ENCODE assay signal across 8 cellular contexts in the genomic region with DNA sequence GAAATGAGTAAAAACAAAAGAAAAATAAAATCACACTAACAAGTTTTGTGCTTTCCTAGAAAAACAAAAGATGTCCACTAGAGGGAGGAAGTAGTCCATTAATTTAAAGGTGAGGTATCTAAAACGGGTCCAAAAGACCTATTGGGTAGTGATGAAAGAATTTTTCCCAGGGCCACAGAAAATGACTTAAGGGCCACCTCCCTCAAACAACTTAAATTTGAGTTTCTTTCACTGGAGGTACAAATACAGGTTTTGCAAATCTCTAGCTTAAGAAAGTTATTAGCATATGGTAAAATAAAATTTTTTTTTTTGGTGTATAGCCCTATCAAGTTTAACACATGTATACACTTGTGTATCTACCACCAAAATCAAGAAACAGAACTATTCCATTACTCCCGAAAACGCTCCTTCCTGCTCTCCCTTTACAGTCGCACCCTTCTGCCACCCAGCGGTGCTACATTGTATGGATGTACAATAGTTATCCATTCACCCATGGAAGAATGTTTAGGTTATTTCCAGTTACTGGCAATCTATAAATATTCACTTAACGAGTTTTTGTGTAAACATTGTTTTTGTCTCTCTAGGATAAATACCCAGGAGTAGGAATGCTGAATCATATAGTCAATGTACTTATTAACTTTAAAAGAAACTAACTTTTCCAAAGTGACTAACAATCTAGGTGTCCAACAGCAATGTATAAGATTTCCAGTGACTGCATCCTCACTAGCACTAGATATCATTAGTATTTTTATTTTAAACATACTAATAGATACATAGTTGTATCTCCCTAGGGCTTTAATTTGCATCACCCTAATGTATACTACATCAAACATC. TPM values are rescaled to one million over a fixed set of nuclear protein-coding genes. Genes with fewer than 3 reads are reported as not detected.
DNase-seq lines count a peak whose midpoint lies in the region; ATAC-seq and TF ChIP-seq lines count a peak whose summit lies in the region.

No MANE protein-coding gene starts in this region.

- WGBS in prostate gland: 32% methylated on average over 6 of the region's 6 CpGs
- 12 to 49% methylated on average over 6 of the region's 6 CpGs for WGBS in sigmoid colon, 2 donors

- H3K4me3 ChIP-seq in GM06990 (replicated peaks; ENCODE audit: low read depth, low read length) (no peak overlapping the region), OCI-LY7 (ENCODE audit: low read depth, low read length, poor library complexity, severe bottlenecking) (no peak overlapping the region), prostate gland (no peak overlapping the region), sigmoid colon (no peak overlapping the region)

- ATAC-seq in HG02678 (IDR thresholded peaks at IDR 0.05; ENCODE audit: unreplicated experiment): peak; percentile 69
- peak; percentile 52 for ATAC-seq in esophagus mucosa
- ATAC-seq in HG02870 (IDR thresholded peaks at IDR 0.05; ENCODE audit: unreplicated experiment): no peak

- H3K4me1 ChIP-seq in OCI-LY7 (ENCODE audit: insufficient read depth, low read length, poor library complexity, severe bottlenecking): no peaks in the 10 kb centered on the region
- no peaks in the 10 kb centered on the region for H3K4me1 ChIP-seq in prostate gland (replicated peaks)
- no peaks in the 10 kb centered on the region for H3K4me1 ChIP-seq in sigmoid colon

- peaks cover 69% of the 10 kb centered on the region for H3K79me2 ChIP-seq in OCI-LY7 (ENCODE audit: insufficient read depth, low read depth, low read length)

- DNase-seq in AG09319 (ENCODE audit: extremely low read depth, low read depth): peak; percentile 20
- DNase-seq in GM06990 (ENCODE audit: extremely low read depth, insufficient read length): no peak
- DNase-seq in OCI-LY7 (ENCODE audit: low spot score): peak; percentile 33
- DNase-seq in prostate gland (ENCODE audit: low spot score): no peak
- DNase-seq in sigmoid colon: no peak

- H3K9me2 ChIP-seq in OCI-LY7 (ENCODE audit: insufficient read depth, low read length): no peaks in the 10 kb centered on the region

- no TSS peak for BruUV-seq in OCI-LY7 (replicated peaks; lab: Mats Ljungman, UMichigan)

- H3K27ac ChIP-seq in OCI-LY7 (ENCODE audit: low read depth, low read length, poor library complexity, severe bottlenecking) (no peak overlapping the region), prostate gland (no peak overlapping the region), sigmoid colon (no peak overlapping the region)

- peaks cover 15% of the 10 kb centered on the region; the same call in 1 of the 2 replicates for H4K20me1 ChIP-seq in OCI-LY7 (ENCODE audit: insufficient read depth, low read length)

- POLR2A ChIA-PET in OCI-LY7 (lab: Charles Lee): interaction anchor here (0.7 to 1.1 kb wide), 3 partner anchors 24 to 282 kb away, joined by 3 to 4 read pairs (median 3); no protein-coding TSS in a partner anchor

- intact Hi-C loops in OCI-LY7 (cut with micrococcal nuclease; ENCODE audit: unreplicated experiment) (loop anchor here (10.0 kb wide), 1 partner anchor 873 kb away; no protein-coding TSS in a partner anchor), prostate gland (cut with DNase I) (loop anchor here (10.0 kb wide), 1 partner anchor 1257 kb away; no protein-coding TSS in a partner anchor), sigmoid colon (cut with DNase I) (loop anchor here (5.0 kb wide), 1 partner anchor 1254 kb away; no protein-coding TSS in a partner anchor)

- H3K27me3 ChIP-seq in GM06990 (replicated peaks; ENCODE audit: control insufficient read depth, insufficient read depth, low read length): no peaks in the 10 kb centered on the region
- no peaks in the 10 kb centered on the region for H3K27me3 ChIP-seq in prostate gland (replicated peaks; ENCODE audit: insufficient read depth)
- H3K27me3 ChIP-seq in sigmoid colon: no peaks in the 10 kb centered on the region

- no peak for TF ChIP-seq POLR2A in prostate gland (IDR thresholded peaks at IDR 0.05)
- TF ChIP-seq POLR2A in sigmoid colon (IDR thresholded peaks at IDR 0.05): no peak

- no peaks in the 10 kb centered on the region for H3K9me3 ChIP-seq in OCI-LY7 (ENCODE audit: low read length)
- H3K9me3 ChIP-seq in prostate gland: no peaks in the 10 kb centered on the region
- H3K9me3 ChIP-seq in sigmoid colon: no peaks in the 10 kb centered on the region

- TF ChIP-seq CTCF in AG09319 (IDR thresholded peaks at IDR 0.05; ENCODE audit: low read depth, low read length): peak; percentile 54
- TF ChIP-seq CTCF in GM06990 (IDR thresholded peaks at IDR 0.05; ENCODE audit: insufficient read depth, low read length, poor library complexity, severe bottlenecking): peak; percentile 45
- peak; percentile 81 for TF ChIP-seq CTCF in OCI-LY7 (conservative IDR thresholded peaks at IDR 0.05; ENCODE audit: low read length)
- peak in 3 of 4 experiments; percentile 56 to 65 (median 61) for TF ChIP-seq CTCF in prostate gland (IDR thresholded peaks at IDR 0.05)
- TF ChIP-seq CTCF in sigmoid colon (IDR thresholded peaks at IDR 0.05): peak in 2 of 4 experiments; percentile 29 to 46

- no peak for TF ChIP-seq EP300 in sigmoid colon (IDR thresholded peaks at IDR 0.05)

- H3K36me3 ChIP-seq in GM06990 (ENCODE audit: control insufficient read depth, insufficient read depth, low read length): no peaks in the 10 kb centered on the region
- peaks cover 34% of the 10 kb centered on the region for H3K36me3 ChIP-seq in OCI-LY7 (ENCODE audit: insufficient read depth, low read length)
- H3K36me3 ChIP-seq in prostate gland: no peaks in the 10 kb centered on the region
- H3K36me3 ChIP-seq in sigmoid colon: no peaks in the 10 kb centered on the region

- CTCF ChIA-PET in OCI-LY7 (lab: Charles Lee; ENCODE audit: unreplicated experiment): interaction anchor here (1.8 kb wide), 1 partner anchor 21 kb away, joined by 7 read pairs; the partner anchor contains the start of gene DEPDC1B

- H2AFZ ChIP-seq in OCI-LY7 (ENCODE audit: low read length): no peak overlapping the region

- no peak overlapping the region for H3K4me2 ChIP-seq in OCI-LY7 (ENCODE audit: low read length)

RNA-seq across cellular contexts. Expression of gene DEPDC1B, which starts 21.9 kb away (rescaled TPM):
- 43.7 and 46.9 TPM in 2 replicates for total RNA-seq in OCI-LY7 (2014; rRNA removed; shearing (Covaris generic))
- total RNA-seq in OCI-LY7 (2022) (47.6 and 51.9 TPM in 2 replicates), esophagus mucosa (4.9 TPM), prostate gland (1 to 10 TPM in 1 of 2 donors, under 1 TPM in 1; 0.32 to 1.8 TPM), sigmoid colon (under 1 TPM in 2 of 4 donors, not detected in 2; 0.27 to 0.36 TPM)
- polyA plus RNA-seq in sigmoid colon: 1 to 10 TPM; 1.2 to 9.5 (median 3.9) TPM

Comparison
In these comparisons a context has a peak if more than half of its experiments do, and no peak if none do; other contexts are left out.
1. DNase-seq: peak in AG09319 (single experiment) and OCI-LY7 (single experiment); none in GM06990 (single experiment), prostate gland (single experiment) and sigmoid colon (single experiment).